13 cellular contexts compared by ENCODE assay signal in genomic region chr7:155532792-155533119, GRCh38. TPM values are rescaled to one million over a fixed set of nuclear protein-coding genes. Genes with fewer than 3 reads are reported as not detected.
DNase-seq lines count a peak whose midpoint lies in the region; ATAC-seq, FAIRE-seq and TF ChIP-seq lines count a peak whose summit lies in the region.
"Had no signal": no experiment of that assay in that cellular context is flagged by ENCODE, and none has a peak within 500 bp of the region (broad histone marks: within the 10 kb centered on the region; RNA-seq: fewer than 3 reads in every experiment).

No MANE protein-coding gene starts in this region.

- no peak overlapping the region for H3K23ac ChIP-seq in H1 (ENCODE audit: insufficient read length)

- H3K4me1 Mint-ChIP-seq in GM23338, result peaks cover 14% of the 10 kb centered on the region
- H3K4me1 Mint-ChIP-seq in neural progenitor cell, result peaks cover 46% of the 10 kb centered on the region

- H4K5ac ChIP-seq in H1 (ENCODE audit: insufficient read length, low read depth, low read length), result no peak overlapping the region

- peaks cover 0 to 59% (median 22%) of the 10 kb centered on the region in 11 experiments; a peak in 15 of 22 replicates for H4K20me1 ChIP-seq in BLaER1 treated with 17β-estradiol and CSF1 and Interleukin-3, amounts not matched to agents 10 nM and 100 nM
- H4K20me1 ChIP-seq in GM23338 (replicated peaks; ENCODE audit: insufficient read depth) (peaks cover 3% of the 10 kb centered on the region; the same call in 1 of the 2 replicates), H1 (replicated peaks in 1 of 2; ENCODE audit: control insufficient read depth in 1 of 2, insufficient read depth in 2 of 2, low read length in 2 of 2) (peaks cover 2 to 10% of the 10 kb centered on the region in 2 experiments), neural progenitor cell (ENCODE audit: low read depth) (peaks cover 26% of the 10 kb centered on the region)

- peak overlapping the region; percentile 40 to 63 (median 50); a peak in 17 of 20 replicates for H3K4me3 ChIP-seq in BLaER1 treated with 17β-estradiol and CSF1 and Interleukin-3, amounts not matched to agents 10 nM and 100 nM
- peak overlapping the region; percentile 60 for H3K4me3 ChIP-seq in GM23338
- peak overlapping the region in 3 of 4 experiments; percentile 21 to 55 (median 30); a peak in 4 of 8 replicates for H3K4me3 ChIP-seq in H1 (ENCODE audit: extremely low read depth in 1 of 4, insufficient read depth in 2 of 4, low read depth in 3 of 4, low read length in 4 of 4)
- peak overlapping the region; percentile 47 for H3K4me3 ChIP-seq in neural progenitor cell

- H3K27ac ChIP-seq in BLaER1 treated with 17β-estradiol and CSF1 and Interleukin-3, amounts not matched to agents 10 nM and 100 nM, result no peak overlapping the region
- H3K27ac ChIP-seq in GM23338 (ENCODE audit: low read depth) (no peak overlapping the region), H1 (ENCODE audit: low read depth, low read length) (no peak overlapping the region), neural progenitor cell (no peak overlapping the region)
- H3K27ac ChIP-seq: adrenal gland, VCaP had no signal

- peaks cover 3% of the 10 kb centered on the region; the same call in 1 of the 2 replicates for H3K23me2 ChIP-seq in H1 (ENCODE audit: low read depth, low read length)

- 0 out of 22 replicates have a peak overlapping the region, but pooled peaks of 1 of the 11 experiments have one; percentile 18 for H3K9ac ChIP-seq in BLaER1 treated with 17β-estradiol and CSF1 and Interleukin-3, amounts not matched to agents 10 nM and 100 nM
- H3K9ac ChIP-seq in H1 (replicated peaks in 1 of 4; ENCODE audit: extremely low read depth in 1 of 4, low read depth in 3 of 4, low read length in 3 of 4) (no peak overlapping the region), neural progenitor cell (no peak overlapping the region)

- H3K56ac ChIP-seq in H1 (replicated peaks; ENCODE audit: insufficient read length, low read depth, low read length), result no peak overlapping the region

- no peak overlapping the region for H4K91ac ChIP-seq in H1 (replicated peaks; ENCODE audit: insufficient read length, low read length)

- H3K27me3 ChIP-seq in BLaER1 treated with 17β-estradiol and CSF1 and Interleukin-3, amounts not matched to agents 10 nM and 100 nM, result peaks cover 75 to 97% (median 86%) of the 10 kb centered on the region in 11 experiments
- H3K27me3 ChIP-seq in GM23338 (ENCODE audit: insufficient read depth), result peaks cover 73% of the 10 kb centered on the region
- H3K27me3 ChIP-seq in H1 (replicated peaks in 1 of 4; ENCODE audit: control insufficient read depth in 3 of 4, extremely low read depth in 1 of 4, insufficient read depth in 3 of 4, low read length in 3 of 4), result peaks cover 29 to 68% (median 58%) of the 10 kb centered on the region in 4 experiments
- peaks cover 100% of the 10 kb centered on the region for H3K27me3 ChIP-seq in neural progenitor cell

- no peak overlapping the region for H3K14ac ChIP-seq in H1 (ENCODE audit: insufficient read length)

- no peak overlapping the region for H4K8ac ChIP-seq in H1 (ENCODE audit: extremely low read depth, insufficient read depth, low read length)

- TF ChIP-seq CTCF in GM23338 (conservative IDR thresholded peaks at IDR 0.05; ENCODE audit: low read depth in 2 of 2), result no peak
- no peak for TF ChIP-seq CTCF in H1 (IDR thresholded peaks at IDR 0.05; ENCODE audit: control extremely low read depth in 1 of 3, insufficient read depth in 1 of 3, low read depth in 1 of 3, low read length in 3 of 3)
- TF ChIP-seq CTCF in neural progenitor cell (IDR thresholded peaks at IDR 0.05), result no peak
- no peak for TF ChIP-seq CTCF in GM10248 (IDR thresholded peaks at IDR 0.05; ENCODE audit: control extremely low read depth, extremely low read depth, low read depth, missing control alignments)

- H3K9me3 ChIP-seq in BLaER1 treated with 17β-estradiol and CSF1 and Interleukin-3, amounts not matched to agents 10 nM and 100 nM (replicated peaks in 1 of 11), result no peaks in the 10 kb centered on the region
- H3K9me3 ChIP-seq in H1 (ENCODE audit: insufficient read depth in 2 of 2, low read depth in 1 of 2, low read length in 1 of 2), result no peaks in the 10 kb centered on the region; a peak in 1 of 4 replicates
- no peaks in the 10 kb centered on the region for H3K9me3 ChIP-seq in neural progenitor cell (ENCODE audit: low read depth)
- H3K9me3 ChIP-seq: adrenal gland had no signal

- H3K79me1 ChIP-seq in H1 (ENCODE audit: low read depth, low read length), result 0 out of 2 replicates have a peak, but pooled peaks cover 2% of the 10 kb centered on the region

- no peak overlapping the region for H2BK5ac ChIP-seq in H1 (ENCODE audit: low read depth, low read length)

- CTCF ChIA-PET in H1 (lab: Charles Lee; ENCODE audit: partially characterized antibody) (interaction anchor here (1.1 to 5.6 kb wide), 9 partner anchors 10 to 169 kb away, joined by 3 to 52 read pairs (median 5); partner anchors contain the start of gene CNPY1), GM10248 (lab: Yijun Ruan, JAX) (interaction anchor here (1.0 to 1.8 kb wide), 3 partner anchors 14 to 606 kb away, joined by 3 read pairs; partner anchors contain the start of gene CNPY1)

- H3K4ac ChIP-seq in H1 (replicated peaks; ENCODE audit: insufficient read length, low read depth, low read length), result no peak overlapping the region

- H3K79me2 ChIP-seq in GM23338 (replicated peaks; ENCODE audit: insufficient read depth) (no peaks in the 10 kb centered on the region), H1 (ENCODE audit: control insufficient read depth in 1 of 2, insufficient read depth in 2 of 2, low read length in 2 of 2) (no peaks in the 10 kb centered on the region), neural progenitor cell (ENCODE audit: low read depth) (no peaks in the 10 kb centered on the region)

- ATAC-seq in GM23338 (no peak), HG03378 (IDR thresholded peaks at IDR 0.05; ENCODE audit: unreplicated experiment) (no peak)

- no peak overlapping the region for H2BK15ac ChIP-seq in H1 (ENCODE audit: low read length)

- peaks cover 76% of the 10 kb centered on the region for H3K27me3 Mint-ChIP-seq in GM23338 (ENCODE audit: insufficient read depth, low read depth, poor library complexity)
- peaks cover 49% of the 10 kb centered on the region for H3K27me3 Mint-ChIP-seq in neural progenitor cell (ENCODE audit: insufficient read depth, low read depth)

- 37% methylated on average over 14 of the region's 14 CpGs; no CpG with 5 or more reads in 1 of the 2 experiments for WGBS in H1 (ENCODE audit: extremely low coverage in 1 of 2, insufficient coverage in 1 of 2, insufficient read length in 1 of 2, insufficient replicate concordance in 2 of 2, low coverage in 1 of 2, low lambda C conversion rate in 2 of 2, missing lambda C conversion rate in 1 of 2), 2 experiments

- no peak for DNase-seq in GM23338 (ENCODE audit: low spot score)
- DNase-seq in H1 (ENCODE audit: low read depth in 1 of 2, low spot score in 2 of 2), result no peak
- no peak for DNase-seq in neural progenitor cell (ENCODE audit: low spot score)
- DNase-seq in HuH-7 (ENCODE audit: low spot score), result no peak
- no peak for DNase-seq in GM10248 (ENCODE audit: extremely low spot score)
- DNase-seq in HUDEP-2 (lab: John Stamatoyannopoulos, UW; ENCODE audit: unreplicated experiment in 76 of 76), result no peak
- DNase-seq: adrenal gland, DMS79 treated with DMSO at 0.1 percent for 48 hours, Karpas-422, NCI-H2107 had no signal

- H3K27ac Mint-ChIP-seq in GM23338, result no peak overlapping the region
- H3K27ac Mint-ChIP-seq in neural progenitor cell, result peak overlapping the region; percentile 76

- TF ChIP-seq POLR2A in H1 (IDR thresholded peaks at IDR 0.05; ENCODE audit: control extremely low read depth in 1 of 2, low read depth in 2 of 2, low read length in 2 of 2), result no peak

- H3K4me3 Mint-ChIP-seq in GM23338, result peak overlapping the region; percentile 54
- H3K4me3 Mint-ChIP-seq in neural progenitor cell, result peak overlapping the region; percentile 88

- H3K4me1 ChIP-seq in BLaER1 treated with 17β-estradiol and CSF1 and Interleukin-3, amounts not matched to agents 10 nM and 100 nM, result peaks cover 3 to 15% (median 12%) of the 10 kb centered on the region in 10 experiments; a peak in 18 of 20 replicates
- peaks cover 6% of the 10 kb centered on the region; the same call in 1 of the 2 replicates for H3K4me1 ChIP-seq in GM23338 (ENCODE audit: insufficient read depth)
- peaks cover 0 to 8% (median 7%) of the 10 kb centered on the region in 4 experiments; a peak in 5 of 7 replicates for H3K4me1 ChIP-seq in H1 (replicated peaks in 1 of 4; ENCODE audit: control insufficient read depth in 3 of 4, insufficient read depth in 4 of 4, low read length in 3 of 4)
- H3K4me1 ChIP-seq in neural progenitor cell, result peaks cover 27% of the 10 kb centered on the region

- H2BK120ac ChIP-seq in H1 (replicated peaks; ENCODE audit: low read depth, low read length), result no peak overlapping the region

- H2AFZ ChIP-seq in GM23338 (0 out of 2 replicates have a peak overlapping the region, but pooled peaks have one; percentile 69), H1 (ENCODE audit: low read length) (no peak overlapping the region), neural progenitor cell (replicated peaks) (peak overlapping the region; percentile 36)

- TF ChIP-seq RAD21 in H1 (IDR thresholded peaks at IDR 0.05 in 1 of 2, conservative IDR thresholded peaks at IDR 0.05 in 1 of 2; ENCODE audit: low read depth in 2 of 2, low read length in 2 of 2), result no peak

- H3F3A ChIP-seq in GM23338 (replicated peaks; ENCODE audit: low read depth) (no peaks in the 10 kb centered on the region), neural progenitor cell (ENCODE audit: low read depth) (peaks cover 26% of the 10 kb centered on the region)

- TF ChIP-seq EP300 in H1 (IDR thresholded peaks at IDR 0.05; ENCODE audit: borderline replicate concordance in 1 of 2, low read depth in 2 of 2, low read length in 2 of 2), result no peak

- POLR2A ChIA-PET in H1 (lab: Charles Lee; ENCODE audit: partially characterized antibody) (no interaction called here), GM10248 (lab: Yijun Ruan, JAX) (no interaction called here)

- no peaks in the 10 kb centered on the region for H3K9me2 ChIP-seq in GM23338 (ENCODE audit: insufficient read depth)

- H3K4me2 ChIP-seq in BLaER1 treated with 17β-estradiol and CSF1 and Interleukin-3, amounts not matched to agents 10 nM and 100 nM, result peak overlapping the region; percentile 77 to 95 (median 88)
- peak overlapping the region; percentile 93 for H3K4me2 ChIP-seq in GM23338
- peak overlapping the region; percentile 60 to 82 for H3K4me2 ChIP-seq in H1 (ENCODE audit: insufficient read depth in 1 of 2, low read depth in 2 of 2, low read length in 2 of 2)
- H3K4me2 ChIP-seq in neural progenitor cell, result peak overlapping the region; percentile 84

- no peak overlapping the region for H2BK20ac ChIP-seq in H1 (ENCODE audit: low read length)

- no peak overlapping the region for H3K18ac ChIP-seq in H1 (ENCODE audit: extremely low read depth, low read length)

- H2BK12ac ChIP-seq in H1 (ENCODE audit: low read depth, low read length), result 0 out of 2 replicates have a peak overlapping the region, but pooled peaks have one; percentile 27

- no peaks in the 10 kb centered on the region for H3K36me3 ChIP-seq in BLaER1 treated with 17β-estradiol and CSF1 and Interleukin-3, amounts not matched to agents 10 nM and 100 nM
- H3K36me3 ChIP-seq in GM23338 (ENCODE audit: insufficient read depth) (no peaks in the 10 kb centered on the region), H1 (ENCODE audit: control insufficient read depth in 2 of 4, insufficient read depth in 4 of 4, low read length in 3 of 4) (no peaks in the 10 kb centered on the region), neural progenitor cell (no peaks in the 10 kb centered on the region)
- H3K36me3 ChIP-seq: adrenal gland had no signal

- peaks cover 4% of the 10 kb centered on the region; the same call in 2 of the 3 replicates for H3K9me3 Mint-ChIP-seq in GM23338
- H3K9me3 Mint-ChIP-seq in neural progenitor cell, result peaks cover 2% of the 10 kb centered on the region

- no peak overlapping the region for H2AK5ac ChIP-seq in H1 (ENCODE audit: low read depth, low read length)

- H3K36me3 Mint-ChIP-seq in GM23338 (ENCODE audit: low read depth), result no peaks in the 10 kb centered on the region
- peaks cover 10% of the 10 kb centered on the region for H3K36me3 Mint-ChIP-seq in neural progenitor cell

- no peak for FAIRE-seq in H1 (lab: Jason Lieb, UNC)

RNA-seq across cellular contexts. Expression of gene CNPY1, which starts 13.6 kb away (rescaled TPM):
- total RNA-seq in GM23338 (2014; rRNA removed; shearing (Covaris generic)), result 0.31 TPM in 1 of 2 replicates, not detected in the other
- polyA plus RNA-seq in GM23338 (2016; fragmentation: Nextera tagmentation; extraction: Ambion mirVana) (not detected in 2 replicates), H1 (2011; rRNA removed) (not detected in 2 replicates)
- total RNA-seq in H1 (2021; fragmentation: NEBNext Ultra II Directional; extraction: Animal tissue kit (Norgen Biotek cat#: 25700)), result not detected in 2 replicates
- polyA plus RNA-seq in H1 (2011; cell fraction: cytosol; rRNA removed), result not detected
- polyA plus RNA-seq in H1 (2011; cell fraction: nucleus; rRNA removed), result not detected
- not detected in 4 replicates for polyA plus RNA-seq in H1 (2012, experiment 1 of 2)
- polyA plus RNA-seq in H1 (2012, experiment 2 of 2), result not detected
- polyA plus RNA-seq in H1 (2013, experiment 1 of 2), result not detected
- polyA plus RNA-seq in H1 (2013, experiment 2 of 2), result not detected
- polyA minus RNA-seq in H1 (2011; rRNA and poly(A)+ RNA removed), result not detected in 2 replicates
- not detected for polyA minus RNA-seq in H1 (2011; cell fraction: cytosol; rRNA and poly(A)+ RNA removed)
- polyA minus RNA-seq in H1 (2011; cell fraction: nucleus; rRNA and poly(A)+ RNA removed), result 0.30 TPM
- not detected in 2 replicates for total RNA-seq in neural progenitor cell (ENCODE audit: low replicate concordance)
- total RNA-seq: adrenal gland had no signal
- polyA plus RNA-seq: adrenal gland had no signal
